Comparison of ENCODE assay signal across 1 cellular context in the genomic region with DNA sequence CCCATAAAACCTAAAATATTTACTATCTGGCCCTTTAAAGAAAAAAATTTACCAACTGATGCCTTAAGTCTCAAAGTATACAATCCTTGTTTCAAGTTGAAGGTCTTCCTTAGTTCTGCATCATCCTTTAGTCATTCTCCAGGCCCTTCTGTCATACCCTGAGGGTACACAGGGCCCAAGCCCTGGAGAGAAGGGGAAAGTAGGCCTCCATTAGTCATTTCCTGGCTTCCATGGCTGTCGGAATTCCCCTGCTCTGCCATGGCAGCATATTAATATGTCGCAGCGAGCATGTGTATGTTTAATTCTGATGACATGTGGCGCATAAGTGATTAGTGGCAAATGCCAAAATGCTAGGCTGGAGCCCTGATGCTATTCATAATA.
TF ChIP-seq lines count a peak whose summit lies in the region.

No MANE protein-coding gene starts in this region.

TF ChIP-seq in SK-N-SH, 30 proteins besides CTCF, POLR2A, EP300 and RAD21 (continued from another document):
- TF ChIP-seq, protein P1, sequence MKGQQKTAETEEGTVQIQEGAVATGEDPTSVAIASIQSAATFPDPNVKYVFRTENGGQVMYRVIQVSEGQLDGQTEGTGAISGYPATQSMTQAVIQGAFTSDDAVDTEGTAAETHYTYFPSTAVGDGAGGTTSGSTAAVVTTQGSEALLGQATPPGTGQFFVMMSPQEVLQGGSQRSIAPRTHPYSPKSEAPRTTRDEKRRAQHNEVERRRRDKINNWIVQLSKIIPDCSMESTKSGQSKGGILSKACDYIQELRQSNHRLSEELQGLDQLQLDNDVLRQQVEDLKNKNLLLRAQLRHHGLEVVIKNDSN (IDR thresholded peaks at IDR 0.05; ENCODE audit: borderline replicate concordance, low read depth), result peak; percentile 26; the same call in 1 of the 2 replicates
- 0 out of 2 replicates have a peak, but pooled peaks have one; percentile 36 for TF ChIP-seq MEF2A (IDR thresholded peaks at IDR 0.05; ENCODE audit: borderline replicate concordance, low read depth)
- TF ChIP-seq GABPA (IDR thresholded peaks at IDR 0.05; ENCODE audit: low read depth), result peak; percentile 29; the same call in 1 of the 2 replicates
- peak; percentile 93 for TF ChIP-seq TCF12 (IDR thresholded peaks at IDR 0.05)
- TF ChIP-seq FOXM1 (IDR thresholded peaks at IDR 0.05; ENCODE audit: low read depth), result peak; percentile 60; the same call in 1 of the 2 replicates
- TF ChIP-seq, protein P2, sequence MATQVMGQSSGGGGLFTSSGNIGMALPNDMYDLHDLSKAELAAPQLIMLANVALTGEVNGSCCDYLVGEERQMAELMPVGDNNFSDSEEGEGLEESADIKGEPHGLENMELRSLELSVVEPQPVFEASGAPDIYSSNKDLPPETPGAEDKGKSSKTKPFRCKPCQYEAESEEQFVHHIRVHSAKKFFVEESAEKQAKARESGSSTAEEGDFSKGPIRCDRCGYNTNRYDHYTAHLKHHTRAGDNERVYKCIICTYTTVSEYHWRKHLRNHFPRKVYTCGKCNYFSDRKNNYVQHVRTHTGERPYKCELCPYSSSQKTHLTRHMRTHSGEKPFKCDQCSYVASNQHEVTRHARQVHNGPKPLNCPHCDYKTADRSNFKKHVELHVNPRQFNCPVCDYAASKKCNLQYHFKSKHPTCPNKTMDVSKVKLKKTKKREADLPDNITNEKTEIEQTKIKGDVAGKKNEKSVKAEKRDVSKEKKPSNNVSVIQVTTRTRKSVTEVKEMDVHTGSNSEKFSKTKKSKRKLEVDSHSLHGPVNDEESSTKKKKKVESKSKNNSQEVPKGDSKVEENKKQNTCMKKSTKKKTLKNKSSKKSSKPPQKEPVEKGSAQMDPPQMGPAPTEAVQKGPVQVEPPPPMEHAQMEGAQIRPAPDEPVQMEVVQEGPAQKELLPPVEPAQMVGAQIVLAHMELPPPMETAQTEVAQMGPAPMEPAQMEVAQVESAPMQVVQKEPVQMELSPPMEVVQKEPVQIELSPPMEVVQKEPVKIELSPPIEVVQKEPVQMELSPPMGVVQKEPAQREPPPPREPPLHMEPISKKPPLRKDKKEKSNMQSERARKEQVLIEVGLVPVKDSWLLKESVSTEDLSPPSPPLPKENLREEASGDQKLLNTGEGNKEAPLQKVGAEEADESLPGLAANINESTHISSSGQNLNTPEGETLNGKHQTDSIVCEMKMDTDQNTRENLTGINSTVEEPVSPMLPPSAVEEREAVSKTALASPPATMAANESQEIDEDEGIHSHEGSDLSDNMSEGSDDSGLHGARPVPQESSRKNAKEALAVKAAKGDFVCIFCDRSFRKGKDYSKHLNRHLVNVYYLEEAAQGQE (IDR thresholded peaks at IDR 0.05; ENCODE audit: low read depth, low read length), result no peak
- TF ChIP-seq, protein P3, sequence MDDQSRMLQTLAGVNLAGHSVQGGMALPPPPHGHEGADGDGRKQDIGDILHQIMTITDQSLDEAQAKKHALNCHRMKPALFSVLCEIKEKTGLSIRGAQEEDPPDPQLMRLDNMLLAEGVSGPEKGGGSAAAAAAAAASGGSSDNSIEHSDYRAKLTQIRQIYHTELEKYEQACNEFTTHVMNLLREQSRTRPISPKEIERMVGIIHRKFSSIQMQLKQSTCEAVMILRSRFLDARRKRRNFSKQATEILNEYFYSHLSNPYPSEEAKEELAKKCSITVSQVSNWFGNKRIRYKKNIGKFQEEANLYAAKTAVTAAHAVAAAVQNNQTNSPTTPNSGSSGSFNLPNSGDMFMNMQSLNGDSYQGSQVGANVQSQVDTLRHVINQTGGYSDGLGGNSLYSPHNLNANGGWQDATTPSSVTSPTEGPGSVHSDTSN (IDR thresholded peaks at IDR 0.05), result peak; percentile 86
- no peak for TF ChIP-seq MXI1 (IDR thresholded peaks at IDR 0.05; ENCODE audit: low read depth, low read length)
- no peak for TF ChIP-seq RFX5 (IDR thresholded peaks at IDR 0.05; ENCODE audit: low read length)
TF ChIP-seq in SK-N-SH: peak in this region for 16.
